ENCODE assay signal across 9 cellular contexts in the genomic region with DNA sequence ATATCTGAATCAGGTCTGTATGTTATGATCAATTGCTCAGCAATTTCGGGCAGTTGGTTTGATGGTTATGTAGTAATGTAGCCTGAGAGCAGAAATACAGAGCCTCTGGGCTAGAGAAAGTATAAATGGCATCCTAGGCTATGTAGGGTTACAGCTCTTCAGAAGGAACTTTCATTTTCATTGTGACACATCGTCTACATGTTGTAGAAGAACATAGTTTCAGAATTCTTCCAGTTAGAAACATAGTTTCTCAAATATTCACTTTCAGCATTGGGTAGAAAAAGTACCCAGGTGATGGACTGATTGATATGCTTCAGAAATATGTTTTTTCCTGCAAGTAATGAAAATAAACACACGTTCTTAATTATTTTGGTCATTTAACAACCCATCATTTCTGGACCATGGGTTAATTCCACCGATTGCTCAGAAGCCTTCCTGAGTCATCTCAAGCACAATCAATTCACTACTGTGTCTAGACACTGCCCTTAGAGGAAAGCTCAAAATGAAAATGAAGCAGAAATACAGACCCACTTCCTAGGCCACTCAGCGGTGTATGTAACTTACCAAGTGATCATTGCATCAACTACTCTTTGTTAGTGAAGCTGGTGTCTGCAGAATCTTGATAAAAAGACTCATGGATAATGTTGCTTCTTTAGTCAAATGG.
DNase-seq lines count a peak whose midpoint lies in the region; ATAC-seq and TF ChIP-seq lines count a peak whose summit lies in the region.
"Had no signal": no experiment of that assay in that cellular context is flagged by ENCODE, and none has a peak within 500 bp of the region (broad histone marks: within the 10 kb centered on the region; RNA-seq: fewer than 3 reads in every experiment).

No MANE protein-coding gene starts in this region.

- H3K4me1 Mint-ChIP-seq in activated CD4-positive, alpha-beta memory T cell treated with anti-CD3 and anti-CD28 coated beads, Interleukin-2, amount 10 ng/mL, durations not matched to agents 7 days and 5 days, result peaks cover 19% of the 10 kb centered on the region

- peak overlapping the region; percentile 65 for H3K4me3 Mint-ChIP-seq in activated CD4-positive, alpha-beta memory T cell treated with anti-CD3 and anti-CD28 coated beads, Interleukin-2, amount 10 ng/mL, durations not matched to agents 7 days and 5 days

- H3K4me1 ChIP-seq in breast epithelium, result no peaks in the 10 kb centered on the region

- H3K27me3 ChIP-seq in WERI-Rb-1 (ENCODE audit: insufficient read depth, low read depth, severe bottlenecking), result no peaks in the 10 kb centered on the region
- H3K27me3 ChIP-seq in breast epithelium, result no peaks in the 10 kb centered on the region

- TF ChIP-seq POLR2A in breast epithelium (IDR thresholded peaks at IDR 0.05), result no peak

- CTCF ChIA-PET in activated CD4-positive, alpha-beta memory T cell treated with anti-CD3 and anti-CD28 coated beads, Interleukin-2, amount 10 ng/mL, durations not matched to agents 7 days and 5 days (lab: Charles Lee), result interaction anchor here (1.3 to 3.3 kb wide), 2 partner anchors 84 to 87 kb away, joined by 3 to 9 read pairs; no protein-coding TSS in a partner anchor

- H3K27me3 Mint-ChIP-seq in activated CD4-positive, alpha-beta memory T cell treated with anti-CD3 and anti-CD28 coated beads, Interleukin-2, amount 10 ng/mL, durations not matched to agents 7 days and 5 days, result peaks cover 9% of the 10 kb centered on the region

- H3K4me3 ChIP-seq in WERI-Rb-1 (ENCODE audit: low read depth, low read length) (no peak overlapping the region), breast epithelium (no peak overlapping the region)

- no peaks in the 10 kb centered on the region for H3K9me3 Mint-ChIP-seq in activated CD4-positive, alpha-beta memory T cell treated with anti-CD3 and anti-CD28 coated beads, Interleukin-2, amount 10 ng/mL, durations not matched to agents 7 days and 5 days

- H3K9me3 ChIP-seq in WERI-Rb-1 (ENCODE audit: severe bottlenecking) (no peaks in the 10 kb centered on the region), breast epithelium (no peaks in the 10 kb centered on the region)

- TF ChIP-seq CTCF in WERI-Rb-1 (IDR thresholded peaks at IDR 0.05; ENCODE audit: low read depth, low read length), result no peak
- no peak for TF ChIP-seq CTCF in breast epithelium (IDR thresholded peaks at IDR 0.05)

- H3K27ac Mint-ChIP-seq in activated CD4-positive, alpha-beta memory T cell treated with anti-CD3 and anti-CD28 coated beads, Interleukin-2, amount 10 ng/mL, durations not matched to agents 7 days and 5 days, result peak overlapping the region; percentile 74

- intact Hi-C loops in breast epithelium (cut with DNase I; ENCODE audit: low total_unique reads), result no loop called here

- DNase-seq in CD1c-positive myeloid dendritic cell (ENCODE audit: extremely low spot score) (peak; percentile 28), GM19238 (ENCODE audit: insufficient read length, low spot score) (peak; percentile 20), WERI-Rb-1 (no peak), left lobe of liver (ENCODE audit: low spot score) (no peak), caudate nucleus (lab: John Stamatoyannopoulos, UW) (no peak), breast epithelium (ENCODE audit: low spot score in 2 of 2) (no peak)
- DNase-seq in activated CD4-positive, alpha-beta memory T cell treated with anti-CD3 and anti-CD28 coated beads, Interleukin-2, amount 10 ng/mL, durations not matched to agents 7 days and 5 days, result peak; percentile 20
- DNase-seq: T1000 had no signal

- ATAC-seq in HG03066 (IDR thresholded peaks at IDR 0.05; ENCODE audit: low read depth, unreplicated experiment), result peak; percentile 96
- no peak for ATAC-seq in left lobe of liver

- no peaks in the 10 kb centered on the region for H3K36me3 Mint-ChIP-seq in activated CD4-positive, alpha-beta memory T cell treated with anti-CD3 and anti-CD28 coated beads, Interleukin-2, amount 10 ng/mL, durations not matched to agents 7 days and 5 days (ENCODE audit: low read depth)

- POLR2A ChIA-PET in activated CD4-positive, alpha-beta memory T cell treated with anti-CD3 and anti-CD28 coated beads, Interleukin-2, amount 10 ng/mL, durations not matched to agents 7 days and 5 days (lab: Charles Lee), result interaction anchor here (0.6 to 1.6 kb wide), 10 partner anchors 10 to 208 kb away, joined by 3 to 6 read pairs (median 4); partner anchors contain the start of gene TSEN2

- no peak overlapping the region for H3K27ac ChIP-seq in WERI-Rb-1
- no peak overlapping the region for H3K27ac ChIP-seq in caudate nucleus (ENCODE audit: low read depth, low read length)
- no peak overlapping the region for H3K27ac ChIP-seq in breast epithelium

- H3K36me3 ChIP-seq in WERI-Rb-1, result no peaks in the 10 kb centered on the region
- no peaks in the 10 kb centered on the region for H3K36me3 ChIP-seq in breast epithelium

Comparison
In these comparisons a context has a peak if more than half of its experiments do, and no peak if none do; other contexts are left out.
1. DNase-seq: peak in CD1c-positive myeloid dendritic cell (single experiment), GM19238 (single experiment) and activated CD4-positive, alpha-beta memory T cell treated with anti-CD3 and anti-CD28 coated beads, Interleukin-2, amount 10 ng/mL, durations not matched to agents 7 days and 5 days (single experiment); none in WERI-Rb-1 (single experiment), left lobe of liver (single experiment), caudate nucleus (0 of 61) and breast epithelium (0 of 2).